Comparison of ENCODE assay signal across 17 cellular contexts in genomic region chr2:173185437-173185836, GRCh38.
DNase-seq lines count a peak whose midpoint lies in the region; ATAC-seq and TF ChIP-seq lines count a peak whose summit lies in the region.
"Had no signal": no experiment of that assay in that cellular context is flagged by ENCODE, and none has a peak within 500 bp of the region (broad histone marks: within the 10 kb centered on the region; RNA-seq: fewer than 3 reads in every experiment).

No MANE protein-coding gene starts in this region.

- H3K9me3 ChIP-seq in left ventricle myocardium inferior (replicated peaks) (no peaks in the 10 kb centered on the region), skeletal muscle tissue (ENCODE audit: control insufficient read depth in 3 of 3, low read length in 3 of 3) (no peaks in the 10 kb centered on the region)
- H3K9me3 ChIP-seq: Peyer's patch had no signal

- no peak overlapping the region for H3K9ac ChIP-seq in skeletal muscle tissue (ENCODE audit: low read depth in 1 of 3, low read length in 3 of 3)

- H3K4me1 Mint-ChIP-seq in CD14-positive monocyte, result peaks cover 8% of the 10 kb centered on the region

- no peaks in the 10 kb centered on the region for H3K27me3 Mint-ChIP-seq in CD14-positive monocyte (ENCODE audit: low read depth in 3 of 3)

- H3K4me3 Mint-ChIP-seq in CD14-positive monocyte, result no peak overlapping the region

- ATAC-seq in Right ventricle myocardium inferior (no peak), GM19395 (IDR thresholded peaks at IDR 0.05; ENCODE audit: unreplicated experiment) (no peak), HG03097 (IDR thresholded peaks at IDR 0.05; ENCODE audit: low FRiP score, unreplicated experiment) (no peak), GM21526 (IDR thresholded peaks at IDR 0.05; ENCODE audit: low FRiP score, unreplicated experiment) (no peak)
- ATAC-seq: HepG2 had no signal

- intact Hi-C loops in left ventricle myocardium inferior (cut with micrococcal nuclease) (no loop called here), Right ventricle myocardium inferior (cut with DNase I) (no loop called here), CD14-positive monocyte (cut with micrococcal nuclease) (no loop called here)

- H3K36me3 ChIP-seq in left ventricle myocardium inferior (peaks cover 12% of the 10 kb centered on the region), skeletal muscle tissue (ENCODE audit: control insufficient read depth in 3 of 3, insufficient read depth in 3 of 3, low read length in 3 of 3) (peaks cover 2 to 12% (median 6%) of the 10 kb centered on the region in 3 donors)
- H3K36me3 ChIP-seq: Peyer's patch had no signal

- H3K4me3 ChIP-seq in left ventricle myocardium inferior (no peak overlapping the region), skeletal muscle tissue (ENCODE audit: low read length in 3 of 3) (no peak overlapping the region)
- H3K4me3 ChIP-seq: Peyer's patch had no signal

- no peak overlapping the region for H3K27ac Mint-ChIP-seq in CD14-positive monocyte

- DNase-seq in left ventricle myocardium inferior, result no peak
- no peak for DNase-seq in Right ventricle myocardium inferior (ENCODE audit: missing footprints)
- peak; percentile 31 for DNase-seq in fibroblast of peridontal ligament (ENCODE audit: extremely low read depth)
- DNase-seq in CD14-positive monocyte (ENCODE audit: low spot score), result no peak
- DNase-seq: DMS79, Karpas-422, MM.1S, NCI-H1105, NCI-H1694 treated with DMSO at 0.1 percent for 48 hours, NCI-H446, Peyer's patch, SHP77 had no signal

- peaks cover 0 to 3% (median 0%) of the 10 kb centered on the region in 7 donors for H3K9me3 Mint-ChIP-seq in CD14-positive monocyte

- H3K27me3 ChIP-seq in left ventricle myocardium inferior (ENCODE audit: low read depth), result no peaks in the 10 kb centered on the region
- H3K27me3 ChIP-seq in skeletal muscle tissue (ENCODE audit: control insufficient read depth in 3 of 3, insufficient read depth in 3 of 3, low read length in 3 of 3), result no peaks in the 10 kb centered on the region
- H3K27me3 ChIP-seq: Peyer's patch had no signal

- H3K4me1 ChIP-seq in left ventricle myocardium inferior, result peaks cover 80% of the 10 kb centered on the region
- H3K4me1 ChIP-seq in skeletal muscle tissue (ENCODE audit: control insufficient read depth in 3 of 3, insufficient read depth in 3 of 3, low read length in 3 of 3), result peaks cover 18 to 25% (median 22%) of the 10 kb centered on the region in 3 donors
- H3K4me1 ChIP-seq: Peyer's patch had no signal

- H3K36me3 Mint-ChIP-seq in CD14-positive monocyte, result peaks cover 33 to 46% of the 10 kb centered on the region in 2 donors

- peak overlapping the region; percentile 86 for H3K27ac ChIP-seq in left ventricle myocardium inferior (replicated peaks)
- H3K27ac ChIP-seq in skeletal muscle tissue (ENCODE audit: low read depth, low read length), result peak overlapping the region; percentile 62

- TF ChIP-seq CTCF in left ventricle myocardium inferior (IDR thresholded peaks at IDR 0.05; ENCODE audit: borderline replicate concordance) (no peak), CD14-positive monocyte (IDR thresholded peaks at IDR 0.05) (no peak)
